In genomic region chr10:55822096-55822495, GRCh38 we compare ENCODE assay signal across 24 cellular contexts.
DNase-seq lines count a peak whose midpoint lies in the region; ATAC-seq and TF ChIP-seq lines count a peak whose summit lies in the region.
"Had no signal": no experiment of that assay in that cellular context is flagged by ENCODE, and none has a peak within 500 bp of the region (broad histone marks: within the 10 kb centered on the region; RNA-seq: fewer than 3 reads in every experiment).

No MANE protein-coding gene starts in this region.

- no peaks in the 10 kb centered on the region; the same call in 1 of the 2 replicates for H3K36me3 ChIP-seq in GM23338 (ENCODE audit: insufficient read depth)
- no peaks in the 10 kb centered on the region for H3K36me3 ChIP-seq in NT2/D1 (ENCODE audit: insufficient read depth, insufficient read length, low read length)
- H3K36me3 ChIP-seq: Peyer's patch, SJSA1 had no signal

- H3F3A ChIP-seq in GM23338 (replicated peaks; ENCODE audit: low read depth): no peaks in the 10 kb centered on the region

- peak overlapping the region; percentile 11 for H3K4me2 ChIP-seq in GM23338
- H3K4me2 ChIP-seq: KMS-11 had no signal

- no peaks in the 10 kb centered on the region for H3K27me3 ChIP-seq in GM23338 (ENCODE audit: insufficient read depth)
- H3K27me3 ChIP-seq in NT2/D1 (ENCODE audit: insufficient read depth, insufficient read length): no peaks in the 10 kb centered on the region
- H3K27me3 ChIP-seq: Peyer's patch, SJSA1 had no signal

- peaks cover 13% of the 10 kb centered on the region for H3K9me2 ChIP-seq in GM23338 (ENCODE audit: insufficient read depth)

- H4K20me1 ChIP-seq in GM23338 (replicated peaks; ENCODE audit: insufficient read depth): no peaks in the 10 kb centered on the region

- H3K4me1 ChIP-seq in GM23338 (ENCODE audit: insufficient read depth) (peaks cover 31% of the 10 kb centered on the region), NT2/D1 (ENCODE audit: insufficient read depth, insufficient read length) (no peaks in the 10 kb centered on the region)
- H3K4me1 ChIP-seq: Peyer's patch, SJSA1 had no signal

- H3K9ac ChIP-seq in NT2/D1 (ENCODE audit: insufficient read length, low read depth): no peak overlapping the region
- H3K9ac ChIP-seq: KMS-11 had no signal

- H2AFZ ChIP-seq in GM23338: no peak overlapping the region

- H3K4me1 Mint-ChIP-seq in GM23338 (peaks cover 54% of the 10 kb centered on the region), glutamatergic neuron (ENCODE audit: low read depth, unreplicated experiment) (peaks cover 7% of the 10 kb centered on the region)
- H3K4me1 Mint-ChIP-seq: CD8-positive, alpha-beta memory T cell had no signal

- ATAC-seq in GM23338 (peak; percentile 85), GM21528 (IDR thresholded peaks at IDR 0.05; ENCODE audit: low FRiP score, unreplicated experiment) (no peak)

- H3K4me3 ChIP-seq in GM23338 (no peak overlapping the region), NT2/D1 (ENCODE audit: insufficient read length, low read depth) (no peak overlapping the region)
- H3K4me3 ChIP-seq: Peyer's patch, SJSA1 had no signal

- H3K27me3 Mint-ChIP-seq in GM23338 (ENCODE audit: insufficient read depth, low read depth, poor library complexity): no peaks in the 10 kb centered on the region
- H3K27me3 Mint-ChIP-seq in glutamatergic neuron (ENCODE audit: unreplicated experiment): peaks cover 7% of the 10 kb centered on the region
- H3K27me3 Mint-ChIP-seq: CD8-positive, alpha-beta memory T cell had no signal

- H3K4me3 Mint-ChIP-seq in GM23338 (peak overlapping the region; percentile 6; the same call in 2 of the 3 replicates), glutamatergic neuron (ENCODE audit: unreplicated experiment) (no peak overlapping the region)
- H3K4me3 Mint-ChIP-seq: CD8-positive, alpha-beta memory T cell; HFFc6 had no signal

- H3K36me3 Mint-ChIP-seq in GM23338 (ENCODE audit: low read depth) (peaks cover 24% of the 10 kb centered on the region), glutamatergic neuron (ENCODE audit: unreplicated experiment) (peaks cover 13% of the 10 kb centered on the region)

- no peaks in the 10 kb centered on the region for H3K79me2 ChIP-seq in GM23338 (replicated peaks; ENCODE audit: insufficient read depth)

- peaks cover 42% of the 10 kb centered on the region for H3K9me3 ChIP-seq in NT2/D1 (ENCODE audit: insufficient read depth, low read length)
- H3K9me3 ChIP-seq: Peyer's patch, SJSA1 had no signal

- no peak for TF ChIP-seq CTCF in GM23338 (conservative IDR thresholded peaks at IDR 0.05; ENCODE audit: low read depth in 2 of 2)
- TF ChIP-seq CTCF in glutamatergic neuron (IDR thresholded peaks at IDR 0.05; ENCODE audit: partially characterized antibody, unreplicated experiment): no peak

- DNase-seq in GM23338 (ENCODE audit: low spot score) (peak; percentile 66), NT2/D1 (ENCODE audit: low read depth, low spot score) (peak; percentile 46), glutamatergic neuron (no peak), iPS-NIHi7 (ENCODE audit: extremely low spot score) (peak; percentile 37), NCI-H128 (lab: John Stamatoyannopoulos, UW; ENCODE audit: unreplicated experiment) (no peak), SW480 (ENCODE audit: low spot score) (no peak), NCI-H1436 (lab: John Stamatoyannopoulos, UW) (no peak)
- DNase-seq: AML-193; C1 segment of cervical spinal cord; Calu3; CD8-positive, alpha-beta memory T cell; DMS153; GDM1; H7; HFFc6; IMR-90; NCI-H1092 treated with DMSO at 0.1 percent for 48 hours; NCI-H2029 treated with DMSO at 0.1 percent for 48 hours; NCI-H524 treated with DMSO at 0.1 percent for 48 hours; NCI-H82; Peyer's patch had no signal

- 0 out of 2 replicates have a peak overlapping the region, but pooled peaks have one; percentile 68 for H3K27ac ChIP-seq in GM23338 (ENCODE audit: low read depth)
- H3K27ac ChIP-seq: KMS-11, Peyer's patch, SJSA1 had no signal

- peak overlapping the region; percentile 32; the same call in 1 of the 2 replicates for H3K27ac Mint-ChIP-seq in GM23338
- peak overlapping the region; percentile 69 for H3K27ac Mint-ChIP-seq in glutamatergic neuron (ENCODE audit: unreplicated experiment)
- H3K27ac Mint-ChIP-seq: CD8-positive, alpha-beta memory T cell; HFFc6 had no signal

- H3K9me3 Mint-ChIP-seq in GM23338 (peaks cover 22% of the 10 kb centered on the region), glutamatergic neuron (ENCODE audit: unreplicated experiment) (peaks cover 6% of the 10 kb centered on the region)

TF ChIP-seq in GM23338, 12 proteins besides CTCF, POLR2A, EP300 and RAD21 (continues in another document):
- TF ChIP-seq, protein P1, sequence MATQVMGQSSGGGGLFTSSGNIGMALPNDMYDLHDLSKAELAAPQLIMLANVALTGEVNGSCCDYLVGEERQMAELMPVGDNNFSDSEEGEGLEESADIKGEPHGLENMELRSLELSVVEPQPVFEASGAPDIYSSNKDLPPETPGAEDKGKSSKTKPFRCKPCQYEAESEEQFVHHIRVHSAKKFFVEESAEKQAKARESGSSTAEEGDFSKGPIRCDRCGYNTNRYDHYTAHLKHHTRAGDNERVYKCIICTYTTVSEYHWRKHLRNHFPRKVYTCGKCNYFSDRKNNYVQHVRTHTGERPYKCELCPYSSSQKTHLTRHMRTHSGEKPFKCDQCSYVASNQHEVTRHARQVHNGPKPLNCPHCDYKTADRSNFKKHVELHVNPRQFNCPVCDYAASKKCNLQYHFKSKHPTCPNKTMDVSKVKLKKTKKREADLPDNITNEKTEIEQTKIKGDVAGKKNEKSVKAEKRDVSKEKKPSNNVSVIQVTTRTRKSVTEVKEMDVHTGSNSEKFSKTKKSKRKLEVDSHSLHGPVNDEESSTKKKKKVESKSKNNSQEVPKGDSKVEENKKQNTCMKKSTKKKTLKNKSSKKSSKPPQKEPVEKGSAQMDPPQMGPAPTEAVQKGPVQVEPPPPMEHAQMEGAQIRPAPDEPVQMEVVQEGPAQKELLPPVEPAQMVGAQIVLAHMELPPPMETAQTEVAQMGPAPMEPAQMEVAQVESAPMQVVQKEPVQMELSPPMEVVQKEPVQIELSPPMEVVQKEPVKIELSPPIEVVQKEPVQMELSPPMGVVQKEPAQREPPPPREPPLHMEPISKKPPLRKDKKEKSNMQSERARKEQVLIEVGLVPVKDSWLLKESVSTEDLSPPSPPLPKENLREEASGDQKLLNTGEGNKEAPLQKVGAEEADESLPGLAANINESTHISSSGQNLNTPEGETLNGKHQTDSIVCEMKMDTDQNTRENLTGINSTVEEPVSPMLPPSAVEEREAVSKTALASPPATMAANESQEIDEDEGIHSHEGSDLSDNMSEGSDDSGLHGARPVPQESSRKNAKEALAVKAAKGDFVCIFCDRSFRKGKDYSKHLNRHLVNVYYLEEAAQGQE (IDR thresholded peaks at IDR 0.05; ENCODE audit: unreplicated experiment): no peak
- TF ChIP-seq NANOG (IDR thresholded peaks at IDR 0.05; ENCODE audit: borderline replicate concordance): peak; percentile 57; the same call in 1 of the 2 replicates
- TF ChIP-seq ZNF114 (CRISPR knock-in tag; IDR thresholded peaks at IDR 0.05): no peak

Comparison
In these comparisons a context has a peak if more than half of its experiments do, and no peak if none do; other contexts are left out.
1. DNase-seq: peak in GM23338 (single experiment), NT2/D1 (single experiment) and iPS-NIHi7 (single experiment); none in glutamatergic neuron (single experiment), NCI-H128 (single experiment), SW480 (single experiment) and NCI-H1436 (single experiment).